In genomic region chr1:85576642-85577420, GRCh38 we compare ENCODE assay signal across 8 cellular contexts. TPM values are rescaled to one million over a fixed set of nuclear protein-coding genes. Genes with fewer than 3 reads are reported as not detected.
DNase-seq lines count a peak whose midpoint lies in the region; TF ChIP-seq lines count a peak whose summit lies in the region.

No MANE protein-coding gene starts in this region.

- H3K9me3 ChIP-seq in HAP-1 (no peaks in the 10 kb centered on the region), WERI-Rb-1 (ENCODE audit: severe bottlenecking) (no peaks in the 10 kb centered on the region), thymus (ENCODE audit: control insufficient read depth) (no peaks in the 10 kb centered on the region)

- under 1% methylated on average over 90 of the region's 90 CpGs for WGBS in thymus

- in situ Hi-C loops in HAP-1 (cut with MboI; ENCODE audit: low sequenced_read_pairs) = no loop called here

- DNase-seq in activated gamma-delta T cell treated with Interleukin-2 at 50 U/mL for 16 hours = peak; percentile 12
- no peak for DNase-seq in activated gamma-delta T cell (lab: John Stamatoyannopoulos, UW)
- peak; percentile 71 to 90 for DNase-seq in HAP-1 (ENCODE audit: low spot score in 2 of 2)
- peak; percentile 87 for DNase-seq in LoVo (ENCODE audit: low spot score)
- DNase-seq in WERI-Rb-1 = peak; percentile 72
- DNase-seq in erythroblast (lab: John Stamatoyannopoulos, UW) = peak; percentile 79 to 82
- DNase-seq in mucosa of gallbladder (ENCODE audit: low spot score) = peak; percentile 78

- H3K4me3 ChIP-seq in HAP-1 (peak overlapping the region; percentile 55), WERI-Rb-1 (ENCODE audit: low read depth, low read length) (peak overlapping the region; percentile 67), thymus (ENCODE audit: low read length) (peak overlapping the region; percentile 41)

- TF ChIP-seq CTCF in WERI-Rb-1 (IDR thresholded peaks at IDR 0.05; ENCODE audit: low read depth, low read length) = peak; percentile 72

- H3K27me3 ChIP-seq in HAP-1 (ENCODE audit: low read depth) (no peaks in the 10 kb centered on the region), WERI-Rb-1 (ENCODE audit: insufficient read depth, low read depth, severe bottlenecking) (no peaks in the 10 kb centered on the region), thymus (ENCODE audit: control insufficient read depth, insufficient read depth) (peaks cover 54% of the 10 kb centered on the region)

- peak overlapping the region; percentile 19 for H3K27ac ChIP-seq in WERI-Rb-1
- H3K27ac ChIP-seq in thymus (ENCODE audit: low read depth) = peak overlapping the region; percentile 69

- peaks cover 12% of the 10 kb centered on the region for H3K36me3 ChIP-seq in HAP-1 (replicated peaks)
- H3K36me3 ChIP-seq in WERI-Rb-1 = no peaks in the 10 kb centered on the region
- no peaks in the 10 kb centered on the region for H3K36me3 ChIP-seq in thymus (ENCODE audit: control insufficient read depth, insufficient read depth)

- peaks cover 28% of the 10 kb centered on the region for H3K4me1 ChIP-seq in HAP-1
- H3K4me1 ChIP-seq in thymus (ENCODE audit: control insufficient read depth, insufficient read depth, low read length) = peaks cover 4% of the 10 kb centered on the region

- no peak for TF ChIP-seq POLR2A in erythroblast (IDR thresholded peaks at IDR 0.05; ENCODE audit: low read length)

RNA-seq across cellular contexts. Expression of gene CCN1, which starts 3.7 kb away (rescaled TPM):
- 369 TPM for total RNA-seq in mucosa of gallbladder
- polyA plus RNA-seq in thymus = 75.8 TPM
